In the genomic region with DNA sequence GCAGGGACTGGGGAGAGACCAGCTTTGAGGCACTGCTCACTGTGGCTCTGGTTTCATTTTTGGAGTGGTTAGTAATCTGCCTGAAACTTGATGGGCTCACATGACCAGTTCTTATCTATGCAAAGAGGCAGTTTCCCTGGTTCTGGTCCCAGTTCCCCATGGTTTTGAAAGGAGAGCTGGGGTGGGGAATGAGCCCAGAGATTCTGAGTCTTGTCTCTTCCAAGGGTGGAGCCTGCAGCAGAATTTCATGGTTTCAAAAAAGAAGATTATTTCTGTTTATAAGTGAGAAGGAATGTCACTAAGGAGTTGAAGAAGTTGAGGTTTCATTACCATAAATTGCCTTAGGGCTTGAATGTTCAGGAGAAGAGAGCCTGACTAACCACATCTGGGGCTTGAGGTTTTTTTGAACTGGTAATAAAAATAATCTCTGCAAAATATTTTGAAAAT, we compare ENCODE assay signal across 15 cellular contexts.
DNase-seq lines count a peak whose midpoint lies in the region; ATAC-seq and TF ChIP-seq lines count a peak whose summit lies in the region.
"Had no signal": no experiment of that assay in that cellular context is flagged by ENCODE, and none has a peak within 500 bp of the region (broad histone marks: within the 10 kb centered on the region; RNA-seq: fewer than 3 reads in every experiment).

No MANE protein-coding gene starts in this region.

- no peak for TF ChIP-seq CTCF in heart left ventricle (IDR thresholded peaks at IDR 0.05)
- TF ChIP-seq CTCF in suprapubic skin (IDR thresholded peaks at IDR 0.05) = no peak

- H3K36me3 ChIP-seq in heart left ventricle = no peaks in the 10 kb centered on the region
- no peaks in the 10 kb centered on the region for H3K36me3 ChIP-seq in suprapubic skin

- H3K4me1 ChIP-seq in heart left ventricle (peaks cover 0 to 21% (median 0%) of the 10 kb centered on the region in 12 donors), suprapubic skin (peaks cover 31% of the 10 kb centered on the region)
- H3K4me1 ChIP-seq: parathyroid adenoma had no signal

- H3K4me3 ChIP-seq in heart left ventricle (peak overlapping the region in 1 of 12 donors; percentile 16), suprapubic skin (no peak overlapping the region)

- ATAC-seq in GM18502 (IDR thresholded peaks at IDR 0.05; ENCODE audit: poor library complexity, unreplicated experiment) = peak; percentile 55
- ATAC-seq in heart left ventricle = peak in 3 of 4 donors; percentile 59 to 72 (median 61)
- ATAC-seq: stimulated activated memory B cell treated with anti-CD40 and anti-IgM and Interleukin-4, amounts not matched to agents 10 μg/mL and 1 μg/mL and 100 μg/mL, for 72 hours had no signal

- TF ChIP-seq EP300 in suprapubic skin (IDR thresholded peaks at IDR 0.05) = no peak

- no peak for TF ChIP-seq POLR2A in heart left ventricle (IDR thresholded peaks at IDR 0.05)
- no peak for TF ChIP-seq POLR2A in suprapubic skin (IDR thresholded peaks at IDR 0.05)

- intact Hi-C loops in heart left ventricle (cut with DNase I) = no loop called here

- H3K9me3 ChIP-seq in heart left ventricle (peaks cover 0 to 12% (median 2%) of the 10 kb centered on the region in 12 donors), suprapubic skin (no peaks in the 10 kb centered on the region)

- DNase-seq in amniotic stem cell (lab: John Stamatoyannopoulos, UW) (peak; percentile 36), heart left ventricle (peak in 1 of 5 donors; percentile 39), suprapubic skin (ENCODE audit: low spot score in 2 of 2) (no peak), NCI-H2107 (lab: John Stamatoyannopoulos, UW) (no peak), DMS114 treated with DMSO at 0.1 percent for 48 hours (lab: John Stamatoyannopoulos, UW; ENCODE audit: unreplicated experiment) (no peak), kidney glomerular epithelial cell (lab: John Stamatoyannopoulos, UW) (no peak), Ammon's horn (ENCODE audit: low spot score) (no peak)
- DNase-seq: activated CD4-positive, alpha-beta memory T cell treated with anti-CD3 and anti-CD28 coated beads, Interleukin-2, amount 10 ng/mL, durations not matched to agents 7 days and 5 days; activated naive CD4-positive, alpha-beta T cell; CD4-positive, alpha-beta T cell; cortex of kidney; stimulated activated CD4-positive, alpha-beta T cell treated with anti-CD3 and anti-CD28 coated beads, Interleukin-1b, Interleukin-23, amount 100 ng/mL, for 48 hours had no signal

- H3K27ac ChIP-seq in heart left ventricle (peak overlapping the region in 2 of 12 donors; percentile 10 to 54), suprapubic skin (peak overlapping the region; percentile 27)
- H3K27ac ChIP-seq: parathyroid adenoma had no signal

- H3K27me3 ChIP-seq in heart left ventricle = peaks cover 0 to 8% (median 0%) of the 10 kb centered on the region in 9 donors
- no peaks in the 10 kb centered on the region for H3K27me3 ChIP-seq in suprapubic skin
